8 cellular contexts compared by ENCODE assay signal in genomic region chr3:9946112-9947024, GRCh38. TPM values are rescaled to one million over a fixed set of nuclear protein-coding genes. Genes with fewer than 3 reads are reported as not detected.
DNase-seq lines count a peak whose midpoint lies in the region; ATAC-seq and TF ChIP-seq lines count a peak whose summit lies in the region.

No MANE protein-coding gene starts in this region.

- H3K27me3 ChIP-seq in breast epithelium = no peaks in the 10 kb centered on the region

- POLR2A ChIA-PET in WTC11 (lab: Charles Lee) = interaction anchor here (0.5 to 2.0 kb wide), 15 partner anchors 9 to 718 kb away, joined by 3 to 35 read pairs (median 5); partner anchors contain the start of genes ARPC4, CRELD1, EMC3 and FANCD2

- peaks cover 5% of the 10 kb centered on the region; the same call in 1 of the 2 replicates for H3K36me3 Mint-ChIP-seq in WTC11

- H3K9me3 Mint-ChIP-seq in WTC11 = no peaks in the 10 kb centered on the region; the same call in 1 of the 2 replicates

- no peak overlapping the region; the same call in 1 of the 2 replicates for H3K27ac Mint-ChIP-seq in WTC11

- no peaks in the 10 kb centered on the region for H3K36me3 ChIP-seq in breast epithelium

- peaks cover 0 to 6% of the 10 kb centered on the region in 2 donors for H3K4me1 ChIP-seq in breast epithelium

- intact Hi-C loops in breast epithelium (cut with DNase I; ENCODE audit: low total_unique reads) = loop anchor here (10.0 kb wide), 1 partner anchor 102 kb away; the partner anchor contains the start of gene RPUSD3

- peaks cover 3% of the 10 kb centered on the region for H3K4me1 Mint-ChIP-seq in WTC11

- TF ChIP-seq POLR2A in breast epithelium (IDR thresholded peaks at IDR 0.05) = no peak

- DNase-seq in GM19238 (ENCODE audit: insufficient read length, low spot score) (peak; percentile 44), NCI-H1105 (lab: John Stamatoyannopoulos, UW) (peak; percentile 79), WTC11 (ENCODE audit: low spot score) (peak; percentile 86), breast epithelium (ENCODE audit: low spot score in 2 of 2) (peak; percentile 83 to 87), skeletal muscle cell (ENCODE audit: low read depth) (peak; percentile 67), GF-D8 (lab: John Stamatoyannopoulos, UW) (no peak)

- CTCF ChIA-PET in WTC11 (lab: Charles Lee) = interaction anchor here (0.6 to 4.5 kb wide), 57 partner anchors 8 to 375 kb away, joined by 3 to 143 read pairs (median 5); partner anchors contain the start of genes ARPC4, CAMK1, CRELD1 and EMC3

- ATAC-seq in WTC11 = peak; percentile 75
- ATAC-seq in HG02852 (IDR thresholded peaks at IDR 0.05; ENCODE audit: unreplicated experiment) = no peak

- H3K4me3 ChIP-seq in breast epithelium (peak overlapping the region; percentile 62 to 78 (median 62)), iPS-18c (ENCODE audit: insufficient read depth, low read depth, low read length) (peak overlapping the region; percentile 64), skeletal muscle cell (ENCODE audit: low read depth, low read length) (peak overlapping the region; percentile 52)

- TF ChIP-seq CTCF in WTC11 (IDR thresholded peaks at IDR 0.05) (no peak), breast epithelium (IDR thresholded peaks at IDR 0.05) (peak; percentile 35 to 65 (median 47))

- H3K27me3 Mint-ChIP-seq in WTC11 (ENCODE audit: low read depth) = no peaks in the 10 kb centered on the region; the same call in 1 of the 2 replicates

- H3K9me3 ChIP-seq in breast epithelium (no peaks in the 10 kb centered on the region), iPS-18c (ENCODE audit: control insufficient read depth, insufficient read depth, low read length) (no peaks in the 10 kb centered on the region)

- H3K4me3 Mint-ChIP-seq in WTC11 = peak overlapping the region; percentile 78

- peak overlapping the region; percentile 82 to 93 for H3K27ac ChIP-seq in breast epithelium

TF ChIP-seq in WTC11, 78 proteins besides CTCF, POLR2A, EP300 and RAD21 (continues in another document):
- TF ChIP-seq TCF7 (CRISPR knock-in tag; IDR thresholded peaks at IDR 0.05; ENCODE audit: low read depth) (peak; percentile 63; the same call in 1 of the 2 replicates), SMAD3 (CRISPR knock-in tag; IDR thresholded peaks at IDR 0.05; ENCODE audit: borderline replicate concordance) (peak; percentile 88), SOX15 (CRISPR knock-in tag; IDR thresholded peaks at IDR 0.05) (no peak), ZBTB21 (CRISPR knock-in tag; IDR thresholded peaks at IDR 0.05; ENCODE audit: borderline replicate concordance) (peak; percentile 62; the same call in 1 of the 2 replicates), PRRX2 (CRISPR knock-in tag; IDR thresholded peaks at IDR 0.05) (peak; percentile 70), NR1H2 (CRISPR knock-in tag; IDR thresholded peaks at IDR 0.05) (no peak), NR2C2 (CRISPR knock-in tag; IDR thresholded peaks at IDR 0.05) (peak; percentile 62; the same call in 1 of the 2 replicates), ATF2 (CRISPR knock-in tag; IDR thresholded peaks at IDR 0.05; ENCODE audit: borderline replicate concordance, low read depth) (no peak), ZNF232 (CRISPR knock-in tag; IDR thresholded peaks at IDR 0.05) (no peak; the same call in 1 of the 2 replicates), CBFB (CRISPR knock-in tag; IDR thresholded peaks at IDR 0.05; ENCODE audit: low read depth) (peak; percentile 50; the same call in 1 of the 2 replicates), ZNF317 (CRISPR knock-in tag; IDR thresholded peaks at IDR 0.05; ENCODE audit: borderline replicate concordance, low read depth) (peak; percentile 54; the same call in 1 of the 2 replicates), MXD4 (CRISPR knock-in tag; IDR thresholded peaks at IDR 0.05; ENCODE audit: borderline replicate concordance) (no peak), PRDM15 (CRISPR knock-in tag; IDR thresholded peaks at IDR 0.05) (no peak), NFYB (CRISPR knock-in tag; conservative IDR thresholded peaks at IDR 0.05; ENCODE audit: low read depth) (0 out of 2 replicates have a peak, but pooled peaks have one; percentile 20)
- TF ChIP-seq, protein P1, sequence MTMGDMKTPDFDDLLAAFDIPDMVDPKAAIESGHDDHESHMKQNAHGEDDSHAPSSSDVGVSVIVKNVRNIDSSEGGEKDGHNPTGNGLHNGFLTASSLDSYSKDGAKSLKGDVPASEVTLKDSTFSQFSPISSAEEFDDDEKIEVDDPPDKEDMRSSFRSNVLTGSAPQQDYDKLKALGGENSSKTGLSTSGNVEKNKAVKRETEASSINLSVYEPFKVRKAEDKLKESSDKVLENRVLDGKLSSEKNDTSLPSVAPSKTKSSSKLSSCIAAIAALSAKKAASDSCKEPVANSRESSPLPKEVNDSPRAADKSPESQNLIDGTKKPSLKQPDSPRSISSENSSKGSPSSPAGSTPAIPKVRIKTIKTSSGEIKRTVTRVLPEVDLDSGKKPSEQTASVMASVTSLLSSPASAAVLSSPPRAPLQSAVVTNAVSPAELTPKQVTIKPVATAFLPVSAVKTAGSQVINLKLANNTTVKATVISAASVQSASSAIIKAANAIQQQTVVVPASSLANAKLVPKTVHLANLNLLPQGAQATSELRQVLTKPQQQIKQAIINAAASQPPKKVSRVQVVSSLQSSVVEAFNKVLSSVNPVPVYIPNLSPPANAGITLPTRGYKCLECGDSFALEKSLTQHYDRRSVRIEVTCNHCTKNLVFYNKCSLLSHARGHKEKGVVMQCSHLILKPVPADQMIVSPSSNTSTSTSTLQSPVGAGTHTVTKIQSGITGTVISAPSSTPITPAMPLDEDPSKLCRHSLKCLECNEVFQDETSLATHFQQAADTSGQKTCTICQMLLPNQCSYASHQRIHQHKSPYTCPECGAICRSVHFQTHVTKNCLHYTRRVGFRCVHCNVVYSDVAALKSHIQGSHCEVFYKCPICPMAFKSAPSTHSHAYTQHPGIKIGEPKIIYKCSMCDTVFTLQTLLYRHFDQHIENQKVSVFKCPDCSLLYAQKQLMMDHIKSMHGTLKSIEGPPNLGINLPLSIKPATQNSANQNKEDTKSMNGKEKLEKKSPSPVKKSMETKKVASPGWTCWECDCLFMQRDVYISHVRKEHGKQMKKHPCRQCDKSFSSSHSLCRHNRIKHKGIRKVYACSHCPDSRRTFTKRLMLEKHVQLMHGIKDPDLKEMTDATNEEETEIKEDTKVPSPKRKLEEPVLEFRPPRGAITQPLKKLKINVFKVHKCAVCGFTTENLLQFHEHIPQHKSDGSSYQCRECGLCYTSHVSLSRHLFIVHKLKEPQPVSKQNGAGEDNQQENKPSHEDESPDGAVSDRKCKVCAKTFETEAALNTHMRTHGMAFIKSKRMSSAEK (CRISPR knock-in tag; IDR thresholded peaks at IDR 0.05; ENCODE audit: borderline replicate concordance) = no peak
- TF ChIP-seq, protein P2, sequence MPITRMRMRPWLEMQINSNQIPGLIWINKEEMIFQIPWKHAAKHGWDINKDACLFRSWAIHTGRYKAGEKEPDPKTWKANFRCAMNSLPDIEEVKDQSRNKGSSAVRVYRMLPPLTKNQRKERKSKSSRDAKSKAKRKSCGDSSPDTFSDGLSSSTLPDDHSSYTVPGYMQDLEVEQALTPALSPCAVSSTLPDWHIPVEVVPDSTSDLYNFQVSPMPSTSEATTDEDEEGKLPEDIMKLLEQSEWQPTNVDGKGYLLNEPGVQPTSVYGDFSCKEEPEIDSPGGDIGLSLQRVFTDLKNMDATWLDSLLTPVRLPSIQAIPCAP (CRISPR knock-in tag; IDR thresholded peaks at IDR 0.05) = peak; percentile 11; the same call in 1 of the 2 replicates

RNA-seq across cellular contexts. Expression of gene PRRT3, which starts 5.8 kb away (rescaled TPM):
- total RNA-seq in WTC11 (2021) (9.2 to 11.5 TPM (median 11.4 TPM) in 3 replicates), breast epithelium (1 to 10 TPM in 2 of 3 donors, under 1 TPM in 1; 0.64 to 2.8 (median 2.0) TPM)

RNA-seq across cellular contexts. Expression of gene CRELD1, which starts 12.7 kb away (rescaled TPM):
- total RNA-seq in WTC11 (2021) = 18.8 to 36.2 TPM (median 35.9 TPM) in 3 replicates
- total RNA-seq in breast epithelium = 10 to 100 TPM; 33.6 to 52.4 (median 44.6) TPM

RNA-seq across cellular contexts. Expression of gene IL17RC, which starts 29.5 kb away (rescaled TPM):
- total RNA-seq in WTC11 (2021) (10.1 to 11.8 TPM (median 10.2 TPM) in 3 replicates), breast epithelium (100 to 1,000 TPM in 1 of 3 donors, 10 to 100 TPM in 2; 59.6 to 119 (median 90.6) TPM)

RNA-seq across cellular contexts. Expression of gene EMC3, which starts 40.3 kb away (rescaled TPM):
- total RNA-seq in WTC11 (2021) (38.0 to 43.8 TPM (median 42.1 TPM) in 3 replicates), breast epithelium (10 to 100 TPM; 38.3 to 88.5 (median 42.9) TPM)

RNA-seq across cellular contexts. Expression of gene IL17RE, which starts 43.7 kb away (rescaled TPM):
- total RNA-seq in WTC11 (2021) (3.0 to 4.2 TPM (median 4.0 TPM) in 3 replicates), breast epithelium (10 to 100 TPM; 11.5 to 22.0 (median 11.7) TPM)
